In the genomic region with DNA sequence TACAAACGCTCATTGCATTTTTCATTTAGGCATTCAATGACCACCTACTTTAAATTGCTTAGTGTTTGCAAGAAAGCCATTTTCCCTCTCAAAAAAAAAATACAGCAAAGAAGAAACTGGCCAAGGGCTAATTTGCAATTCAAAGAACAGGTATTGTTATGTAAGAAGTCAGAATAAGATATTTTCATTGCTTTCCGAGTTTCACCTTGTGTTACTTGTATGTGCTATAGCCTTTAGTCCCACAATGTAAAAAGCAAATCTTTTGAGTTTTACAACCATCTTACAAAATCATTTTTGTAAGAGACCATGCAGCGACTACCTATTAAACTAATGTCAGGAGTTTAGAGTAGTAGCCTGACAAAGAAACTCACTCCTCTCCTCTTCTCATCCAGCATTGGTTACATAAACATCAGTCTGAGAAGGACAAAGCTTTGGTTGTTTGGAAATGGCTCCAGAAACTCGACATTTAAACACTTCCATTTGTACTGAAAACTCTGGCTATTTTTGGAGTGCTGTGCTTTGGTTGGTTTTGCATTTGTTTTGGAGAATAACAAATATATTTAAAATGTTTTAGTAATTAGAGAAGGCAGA, we compare ENCODE assay signal across 20 cellular contexts. TPM values are rescaled to one million over a fixed set of nuclear protein-coding genes. Genes with fewer than 3 reads are reported as not detected.
"Had no signal": no experiment of that assay in that cellular context is flagged by ENCODE, and none has a peak within 500 bp of the region (broad histone marks: within the 10 kb centered on the region; RNA-seq: fewer than 3 reads in every experiment).

No MANE protein-coding gene starts in this region.

- H3K79me2 ChIP-seq: hepatocyte had no signal

- H3K4me1 ChIP-seq: right atrium auricular region, stomach, transverse colon had no signal

- DNase-seq: effector memory CD8-positive, alpha-beta T cell; islet precursor cell; mammary epithelial cell; mucosa of descending colon; naive thymus-derived CD8-positive, alpha-beta T cell; sigmoid colon; stimulated activated CD4-positive, alpha-beta T cell treated with anti-CD3 and anti-CD28 coated beads, Interleukin-2, amount 100 ng/mL, for 24 hours; stimulated activated CD4-positive, alpha-beta T cell treated with anti-CD3 and anti-CD28 coated beads, Interleukin-4, amount 100 ng/mL, for 4 hours; stimulated activated naive CD4-positive, alpha-beta T cell; stomach; substantia nigra; transverse colon had no signal

- H3K4me2 ChIP-seq: hepatocyte had no signal

- H3K4me1 Mint-ChIP-seq: naive thymus-derived CD8-positive, alpha-beta T cell had no signal

- H2AFZ ChIP-seq: hepatocyte had no signal

- H3K4me3 Mint-ChIP-seq: effector memory CD8-positive, alpha-beta T cell; naive thymus-derived CD8-positive, alpha-beta T cell had no signal

- H3K9me3 ChIP-seq: esophagus muscularis mucosa, mucosa of descending colon, neutrophil, right atrium auricular region, sigmoid colon, stomach, thoracic aorta, transverse colon had no signal

- H3K27ac Mint-ChIP-seq: effector memory CD8-positive, alpha-beta T cell; naive thymus-derived CD8-positive, alpha-beta T cell had no signal

- ATAC-seq: effector memory CD8-positive, alpha-beta T cell; left lobe of liver; mucosa of descending colon; naive thymus-derived CD8-positive, alpha-beta T cell had no signal

- H3K27me3 Mint-ChIP-seq: effector memory CD8-positive, alpha-beta T cell had no signal

- H3K36me3 Mint-ChIP-seq: naive thymus-derived CD8-positive, alpha-beta T cell had no signal

- H3K36me3 ChIP-seq: esophagus muscularis mucosa, neutrophil, right atrium auricular region, sigmoid colon, stomach, thoracic aorta, transverse colon had no signal

- H3K27me3 ChIP-seq: esophagus muscularis mucosa, hepatocyte, neutrophil, right atrium auricular region, sigmoid colon, stomach, transverse colon had no signal

- H3K4me3 ChIP-seq: esophagus muscularis mucosa, hepatocyte, mucosa of descending colon, right atrium auricular region, sigmoid colon, skin epidermis, stomach, thoracic aorta, transverse colon had no signal

- H3K27ac ChIP-seq: epithelial cell of prostate, esophagus muscularis mucosa, hepatocyte, neutrophil, right atrium auricular region, sigmoid colon, skin epidermis, stomach, thoracic aorta, transverse colon had no signal

RNA-seq across cellular contexts. Expression of gene TENM3, which starts 15.3 kb away (rescaled TPM):
- total RNA-seq: naive thymus-derived CD8-positive, alpha-beta T cell had no signal
